ENCODE assay signal across 8 cellular contexts in the genomic region with DNA sequence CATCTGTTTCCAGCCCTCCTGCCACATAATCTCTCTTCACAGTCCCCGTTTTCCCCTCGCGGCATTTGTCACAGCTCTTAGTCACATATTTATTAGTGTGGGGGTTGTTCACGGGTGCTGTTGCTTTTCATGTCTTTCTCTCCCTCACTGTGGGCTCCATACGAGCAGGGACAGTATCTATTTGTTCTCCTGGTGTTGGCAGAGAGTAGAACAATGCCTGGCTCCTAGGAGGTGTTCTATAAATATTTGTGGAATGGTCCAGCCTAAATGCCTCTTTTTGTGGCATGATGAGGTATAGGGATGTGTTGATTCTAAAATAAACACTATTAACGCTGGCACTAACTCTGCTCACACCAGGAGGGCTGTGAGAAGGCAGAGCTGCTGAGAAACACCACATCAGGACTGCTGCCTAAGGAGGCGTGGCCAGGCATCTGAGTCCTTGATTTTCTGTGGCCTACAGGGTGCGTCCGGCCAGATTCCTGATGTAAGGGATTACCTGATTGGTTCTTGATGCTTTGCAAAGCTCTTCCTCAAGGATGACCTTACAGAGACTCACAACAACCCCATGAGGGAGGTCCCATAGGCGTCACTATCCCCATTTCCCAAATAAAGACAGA.
DNase-seq lines count a peak whose midpoint lies in the region; ATAC-seq and TF ChIP-seq lines count a peak whose summit lies in the region.

No MANE protein-coding gene starts in this region.

- no peaks in the 10 kb centered on the region for H3K27me3 ChIP-seq in endodermal cell (ENCODE audit: control insufficient read depth, insufficient read depth, low read length, poor library complexity, severe bottlenecking)

- H3K36me3 Mint-ChIP-seq in endodermal cell (ENCODE audit: low read depth), result peaks cover 3% of the 10 kb centered on the region
- no peaks in the 10 kb centered on the region for H3K36me3 Mint-ChIP-seq in progenitor cell of endocrine pancreas (ENCODE audit: insufficient read depth)

- peaks cover 10% of the 10 kb centered on the region for H3K9me3 ChIP-seq in endodermal cell (ENCODE audit: control insufficient read depth, low read length)

- H3K4me3 Mint-ChIP-seq in endodermal cell (no peak overlapping the region), progenitor cell of endocrine pancreas (ENCODE audit: low read depth) (peak overlapping the region; percentile 5)

- H3K4me1 Mint-ChIP-seq in endodermal cell, result peaks cover 38% of the 10 kb centered on the region
- peaks cover 13% of the 10 kb centered on the region for H3K4me1 Mint-ChIP-seq in progenitor cell of endocrine pancreas (ENCODE audit: low read depth)

- WGBS in endodermal cell (ENCODE audit: insufficient coverage in 1 of 2, insufficient read length in 1 of 2), 2 experiments, result 29 to 61% methylated on average over 2 to 8 of the region's 10 CpGs

- no peaks in the 10 kb centered on the region for H3K4me1 ChIP-seq in endodermal cell (ENCODE audit: control insufficient read depth, insufficient read depth, low read length)

- peak; percentile 10 for TF ChIP-seq CTCF in endodermal cell (conservative IDR thresholded peaks at IDR 0.05)
- no peak for TF ChIP-seq CTCF in progenitor cell of endocrine pancreas (IDR thresholded peaks at IDR 0.05; ENCODE audit: unreplicated experiment)

- H3K4me3 ChIP-seq in endodermal cell (ENCODE audit: low read length), result peak overlapping the region; percentile 5

- H3K9me3 Mint-ChIP-seq in endodermal cell (peaks cover 33% of the 10 kb centered on the region), progenitor cell of endocrine pancreas (ENCODE audit: low read depth) (peaks cover 10% of the 10 kb centered on the region)

- H3K27ac ChIP-seq in endodermal cell (ENCODE audit: low read depth, low read length), result no peak overlapping the region

- peaks cover 2% of the 10 kb centered on the region for H3K27me3 Mint-ChIP-seq in endodermal cell (ENCODE audit: insufficient read depth)
- peaks cover 9% of the 10 kb centered on the region for H3K27me3 Mint-ChIP-seq in progenitor cell of endocrine pancreas

- no peaks in the 10 kb centered on the region for H3K36me3 ChIP-seq in endodermal cell (ENCODE audit: control insufficient read depth, insufficient read depth, low read length)

- peak; percentile 72 for ATAC-seq in GM19395 (IDR thresholded peaks at IDR 0.05; ENCODE audit: unreplicated experiment)

- H3K9ac ChIP-seq in endodermal cell (ENCODE audit: extremely low read depth, low read length, poor library complexity, severe bottlenecking), result no peak overlapping the region

- H3K27ac Mint-ChIP-seq in endodermal cell, result peak overlapping the region; percentile 87
- H3K27ac Mint-ChIP-seq in progenitor cell of endocrine pancreas, result peak overlapping the region; percentile 85

- DNase-seq in NCI-H2196 treated with DMSO at 0.1 percent for 48 hours (lab: John Stamatoyannopoulos, UW; ENCODE audit: unreplicated experiment) (peak; percentile 4), endodermal cell (peak; percentile 93), progenitor cell of endocrine pancreas (ENCODE audit: low spot score, unreplicated experiment) (peak; percentile 37), hepatic stellate cell (ENCODE audit: low spot score) (no peak), DMS79 (lab: John Stamatoyannopoulos, UW) (no peak)
- DNase-seq in effector CD4-positive, alpha-beta T cell, result no peak
- DNase-seq in activated CD8-positive, alpha-beta memory T cell treated with anti-CD3 and anti-CD28 coated beads, Interleukin-2, amount 50 U/mL, for 4 hours, result no peak

Comparison
In these comparisons a context has a peak if more than half of its experiments do, and no peak if none do; other contexts are left out.
1. DNase-seq: peak in NCI-H2196 treated with DMSO at 0.1 percent for 48 hours (single experiment), endodermal cell (single experiment) and progenitor cell of endocrine pancreas (single experiment); none in hepatic stellate cell (single experiment), DMS79 (single experiment), effector CD4-positive, alpha-beta T cell (single experiment) and activated CD8-positive, alpha-beta memory T cell treated with anti-CD3 and anti-CD28 coated beads, Interleukin-2, amount 50 U/mL, for 4 hours (single experiment).